28 cellular contexts compared by ENCODE assay signal in genomic region chr7:129231666-129232065, GRCh38.
"Had no signal": no experiment of that assay in that cellular context is flagged by ENCODE, and none has a peak within 500 bp of the region (broad histone marks: within the 10 kb centered on the region; RNA-seq: fewer than 3 reads in every experiment).

No MANE protein-coding gene starts in this region.

- H3K27ac ChIP-seq: neural progenitor cell, ovary, parathyroid adenoma, psoas muscle, right lobe of liver, sigmoid colon, stomach, thoracic aorta, tibial nerve, upper lobe of left lung, uterus had no signal

- H3K27me3 ChIP-seq: neural progenitor cell, ovary, right lobe of liver, sigmoid colon, stomach, thyroid gland, tibial nerve, upper lobe of left lung, uterus had no signal

- H3K27ac Mint-ChIP-seq: natural killer cell; nephron; neural progenitor cell; progenitor cell of endocrine pancreas; stimulated activated effector memory CD8-positive, alpha-beta T cell treated with anti-CD3 and anti-CD28 coated beads, Interleukin-12 subunit alpha, Interleukin-12 subunit beta, amount 100 ng/mL, for 72 hours; stimulated activated naive B cell treated with anti-CD40 and anti-IgM and Interleukin-4, amounts not matched to agents 10 μg/mL and 1 μg/mL and 100 μg/mL, for 72 hours; stimulated activated naive CD8-positive, alpha-beta T cell treated with anti-CD3 and anti-CD28 coated beads, Interleukin-15, Interleukin-2, amounts not matched to agents 100 ng/mL and 50 ng/mL, for 24 hours had no signal

- H3K27me3 Mint-ChIP-seq: stimulated activated naive B cell treated with anti-CD40 and anti-IgM and Interleukin-4, amounts not matched to agents 10 μg/mL and 1 μg/mL and 100 μg/mL, for 72 hours; stimulated activated naive CD8-positive, alpha-beta T cell treated with anti-CD3 and anti-CD28 coated beads, Interleukin-15, Interleukin-2, amounts not matched to agents 100 ng/mL and 50 ng/mL, for 24 hours had no signal

- FAIRE-seq: small intestine had no signal

- ATAC-seq: natural killer cell; psoas muscle; right cardiac atrium; right lobe of liver; stimulated activated effector memory CD8-positive, alpha-beta T cell treated with anti-CD3 and anti-CD28 coated beads, Interleukin-12 subunit alpha, Interleukin-12 subunit beta, amount 100 ng/mL, for 72 hours; stimulated activated naive B cell treated with anti-CD40 and anti-IgM and Interleukin-4, amounts not matched to agents 10 μg/mL and 1 μg/mL and 100 μg/mL, for 72 hours had no signal

- H3K4me2 ChIP-seq: neural progenitor cell had no signal

- H3K9me3 ChIP-seq: ovary, psoas muscle, right lobe of liver, sigmoid colon, stomach, thoracic aorta, thyroid gland, tibial nerve, upper lobe of left lung, uterus had no signal

- H3K4me3 ChIP-seq: neural progenitor cell, ovary, psoas muscle, right lobe of liver, sigmoid colon, stomach, thoracic aorta, thyroid gland, tibial nerve, upper lobe of left lung, uterus had no signal

- H3K4me1 ChIP-seq: parathyroid adenoma, upper lobe of left lung had no signal

- H3K9ac ChIP-seq: neural progenitor cell, parathyroid adenoma had no signal

- H3K9me3 Mint-ChIP-seq: natural killer cell; nephron; neural progenitor cell; stimulated activated effector memory CD8-positive, alpha-beta T cell treated with anti-CD3 and anti-CD28 coated beads, Interleukin-12 subunit alpha, Interleukin-12 subunit beta, amount 100 ng/mL, for 72 hours; stimulated activated naive B cell treated with anti-CD40 and anti-IgM and Interleukin-4, amounts not matched to agents 10 μg/mL and 1 μg/mL and 100 μg/mL, for 72 hours; stimulated activated naive CD8-positive, alpha-beta T cell treated with anti-CD3 and anti-CD28 coated beads, Interleukin-15, Interleukin-2, amounts not matched to agents 100 ng/mL and 50 ng/mL, for 24 hours had no signal

- H2AFZ ChIP-seq: neural progenitor cell, parathyroid adenoma had no signal

- DNase-seq: natural killer cell; occipital lobe; ovary; posterior cingulate gyrus; psoas muscle; right cardiac atrium; right lobe of liver; sigmoid colon; small intestine; stimulated activated CD4-positive, alpha-beta T cell treated with anti-CD3 and anti-CD28 coated beads, Interleukin-15, amount 100 ng/mL, for 24 hours; stimulated activated CD4-positive, alpha-beta T cell treated with anti-CD3 and anti-CD28 coated beads, Interleukin-2, amount 100 ng/mL, for 24 hours; stimulated activated CD4-positive, alpha-beta T cell treated with anti-CD3 and anti-CD28 coated beads, Interleukin-2, amount 100 ng/mL, for 48 hours; stimulated activated CD4-positive, alpha-beta T cell treated with anti-CD3 and anti-CD28 coated beads, Interleukin-4, amount 100 ng/mL, for 24 hours; stimulated activated naive B cell treated with anti-CD40 and anti-IgM and Interleukin-4, amounts not matched to agents 10 μg/mL and 1 μg/mL and 100 μg/mL, for 72 hours; stimulated activated naive CD4-positive, alpha-beta T cell treated with Interleukin-2 at 50 U/mL for 16 hours; stomach; thyroid gland; trophoblast cell; upper lobe of left lung; uterus had no signal

- H3K36me3 ChIP-seq: neural progenitor cell, ovary, right lobe of liver, sigmoid colon, stomach, thoracic aorta, thyroid gland, tibial nerve, upper lobe of left lung, uterus had no signal

- H3K4me3 Mint-ChIP-seq: natural killer cell; nephron; neural progenitor cell; stimulated activated effector memory CD8-positive, alpha-beta T cell treated with anti-CD3 and anti-CD28 coated beads, Interleukin-12 subunit alpha, Interleukin-12 subunit beta, amount 100 ng/mL, for 72 hours; stimulated activated naive B cell treated with anti-CD40 and anti-IgM and Interleukin-4, amounts not matched to agents 10 μg/mL and 1 μg/mL and 100 μg/mL, for 72 hours; stimulated activated naive CD8-positive, alpha-beta T cell treated with anti-CD3 and anti-CD28 coated beads, Interleukin-15, Interleukin-2, amounts not matched to agents 100 ng/mL and 50 ng/mL, for 24 hours had no signal

- H3K36me3 Mint-ChIP-seq: natural killer cell; stimulated activated effector memory CD8-positive, alpha-beta T cell treated with anti-CD3 and anti-CD28 coated beads, Interleukin-12 subunit alpha, Interleukin-12 subunit beta, amount 100 ng/mL, for 72 hours had no signal
